ENCODE assay signal across 9 cellular contexts in the genomic region with DNA sequence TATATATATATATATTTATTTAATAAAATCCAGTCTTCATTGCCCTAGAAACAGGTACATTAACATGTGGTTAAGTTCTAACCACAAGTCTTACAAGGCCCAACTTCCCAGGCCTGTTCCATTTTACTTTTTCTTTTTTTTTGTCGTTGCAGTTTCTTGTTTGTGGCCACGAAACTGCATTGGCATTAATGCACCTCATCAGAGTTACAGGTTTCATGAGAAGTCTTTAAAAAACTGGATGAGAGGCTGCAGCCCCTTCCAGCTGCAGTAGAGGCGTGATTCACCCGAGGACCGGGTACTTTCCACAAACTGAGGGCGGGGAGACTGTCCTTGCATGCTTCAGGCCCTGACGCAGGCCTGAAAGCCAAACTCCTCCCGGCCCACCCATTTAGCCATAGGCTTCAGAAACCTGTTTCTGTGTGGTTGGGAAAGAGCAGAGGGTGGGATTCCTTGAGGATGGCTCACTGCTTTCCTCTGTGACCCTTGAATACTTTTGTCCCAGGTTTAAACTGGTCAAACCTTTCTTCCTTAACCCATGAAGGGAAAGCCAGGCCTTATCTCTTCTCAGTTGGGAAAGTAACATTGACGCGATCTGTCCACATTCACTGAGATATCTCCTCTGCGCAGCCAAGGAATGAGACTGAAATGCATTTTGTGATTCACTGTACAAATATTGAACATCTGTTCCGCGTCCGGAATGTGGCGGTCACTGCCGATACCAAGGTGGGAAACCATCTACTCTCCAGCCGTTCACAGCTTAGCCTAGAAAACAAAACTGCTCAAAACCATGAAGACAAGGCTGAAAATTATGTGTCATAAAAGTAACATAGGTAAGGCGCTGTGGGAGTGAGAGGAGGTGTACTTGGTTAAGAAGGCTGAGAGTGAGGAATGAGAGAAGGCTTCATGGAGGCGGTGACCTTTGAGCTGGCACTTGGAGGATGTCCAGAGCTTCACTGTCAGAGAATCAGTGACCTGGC.
DNase-seq lines count a peak whose midpoint lies in the region; ATAC-seq, FAIRE-seq and TF ChIP-seq lines count a peak whose summit lies in the region.
"Had no signal": no experiment of that assay in that cellular context is flagged by ENCODE, and none has a peak within 500 bp of the region (broad histone marks: within the 10 kb centered on the region; RNA-seq: fewer than 3 reads in every experiment).

No MANE protein-coding gene starts in this region.

- TF ChIP-seq CTCF in Panc1 (IDR thresholded peaks at IDR 0.05): no peak

- no peak overlapping the region for H3K4me3 Mint-ChIP-seq in activated naive CD8-positive, alpha-beta T cell treated with anti-CD3 and anti-CD28 coated beads for 36 hours

- no peak for FAIRE-seq in small intestine (lab: Jason Lieb, UNC)

- H3K27ac ChIP-seq in Panc1 (ENCODE audit: low read length) (peak overlapping the region; percentile 52), small intestine (ENCODE audit: low read depth in 1 of 2, low read length in 1 of 2) (no peak overlapping the region)

- H3K27me3 ChIP-seq in Panc1 (ENCODE audit: control insufficient read depth, insufficient read depth, low read length): no peaks in the 10 kb centered on the region
- H3K27me3 ChIP-seq in small intestine (ENCODE audit: control insufficient read depth in 2 of 2, insufficient read depth in 2 of 2, low read length in 2 of 2): no peaks in the 10 kb centered on the region

- CTCF ChIA-PET in Panc1 (lab: Charles Lee): no interaction called here

- peaks cover 2% of the 10 kb centered on the region for H3K36me3 Mint-ChIP-seq in activated naive CD8-positive, alpha-beta T cell treated with anti-CD3 and anti-CD28 coated beads for 36 hours

- WGBS in small intestine, 3 donors: 35 to 64% (median 46%) methylated on average over 19 of the region's 19 CpGs

- intact Hi-C loops in Panc1 (cut with micrococcal nuclease; ENCODE audit: unreplicated experiment): no loop called here

- in situ Hi-C loops in Panc1 (cut with HindIII; ENCODE audit: low pct_unique_long_range_greater_than_20kb, low sequenced_read_pairs): no loop called here

- peaks cover 16% of the 10 kb centered on the region for H3K4me1 Mint-ChIP-seq in activated naive CD8-positive, alpha-beta T cell treated with anti-CD3 and anti-CD28 coated beads for 36 hours

- peaks cover 1% of the 10 kb centered on the region for H3K9me3 Mint-ChIP-seq in activated naive CD8-positive, alpha-beta T cell treated with anti-CD3 and anti-CD28 coated beads for 36 hours

- no TSS peak for BruUV-seq in Panc1 (replicated peaks; lab: Mats Ljungman, UMichigan)

- H3K9me3 ChIP-seq in Panc1 (ENCODE audit: control insufficient read depth, insufficient read depth, low read depth, low read length) (no peaks in the 10 kb centered on the region), small intestine (ENCODE audit: control insufficient read depth, low read depth) (no peaks in the 10 kb centered on the region)

- DNase-seq in Daoy (ENCODE audit: low read depth) (peak; percentile 94), Panc1 (ENCODE audit: low read depth, low spot score) (peak; percentile 39), small intestine (peak; percentile 13), NCI-H2196 treated with DMSO at 0.1 percent for 48 hours (lab: John Stamatoyannopoulos, UW; ENCODE audit: unreplicated experiment) (no peak), globus pallidus (ENCODE audit: low spot score) (no peak), NCI-H446 (lab: John Stamatoyannopoulos, UW) (no peak)
- DNase-seq in activated naive CD8-positive, alpha-beta T cell treated with anti-CD3 and anti-CD28 coated beads for 36 hours: peak; percentile 31
- DNase-seq: NCI-H2171 had no signal

- H3K4me1 ChIP-seq in Panc1 (ENCODE audit: control insufficient read depth, insufficient read depth, low read length): no peaks in the 10 kb centered on the region; the same call in 1 of the 2 replicates
- H3K4me1 ChIP-seq in small intestine (ENCODE audit: control insufficient read depth in 2 of 2, insufficient read depth in 1 of 2, low read depth in 1 of 2, low read length in 1 of 2): no peaks in the 10 kb centered on the region

- ATAC-seq in Panc1 (peak; percentile 91), HG03571 (IDR thresholded peaks at IDR 0.05; ENCODE audit: unreplicated experiment) (no peak)

- H3K4me3 ChIP-seq in Panc1 (ENCODE audit: low read depth in 2 of 2, low read length in 2 of 2) (peak overlapping the region in 1 of 2 experiments; percentile 20; a peak in 1 of 4 replicates), small intestine (ENCODE audit: low read depth in 1 of 2, low read length in 2 of 2) (no peak overlapping the region)

- POLR2A ChIA-PET in Panc1 (lab: Charles Lee): no interaction called here

- H3K27me3 Mint-ChIP-seq in activated naive CD8-positive, alpha-beta T cell treated with anti-CD3 and anti-CD28 coated beads for 36 hours: no peaks in the 10 kb centered on the region

- no peak overlapping the region for H3K27ac Mint-ChIP-seq in activated naive CD8-positive, alpha-beta T cell treated with anti-CD3 and anti-CD28 coated beads for 36 hours

- no peaks in the 10 kb centered on the region for H3K36me3 ChIP-seq in Panc1 (ENCODE audit: control insufficient read depth, insufficient read depth, low read length)
- no peaks in the 10 kb centered on the region for H3K36me3 ChIP-seq in small intestine (ENCODE audit: control insufficient read depth in 2 of 2, insufficient read depth in 2 of 2, low read length in 2 of 2)

Comparison
In these comparisons a context has a peak if more than half of its experiments do, and no peak if none do; other contexts are left out.
1. DNase-seq: peak in Daoy (single experiment), Panc1 (single experiment), activated naive CD8-positive, alpha-beta T cell treated with anti-CD3 and anti-CD28 coated beads for 36 hours (single experiment) and small intestine (single experiment); none in NCI-H2196 treated with DMSO at 0.1 percent for 48 hours (single experiment), globus pallidus (single experiment) and NCI-H446 (0 of 2).